8 cellular contexts compared by ENCODE assay signal in the genomic region with DNA sequence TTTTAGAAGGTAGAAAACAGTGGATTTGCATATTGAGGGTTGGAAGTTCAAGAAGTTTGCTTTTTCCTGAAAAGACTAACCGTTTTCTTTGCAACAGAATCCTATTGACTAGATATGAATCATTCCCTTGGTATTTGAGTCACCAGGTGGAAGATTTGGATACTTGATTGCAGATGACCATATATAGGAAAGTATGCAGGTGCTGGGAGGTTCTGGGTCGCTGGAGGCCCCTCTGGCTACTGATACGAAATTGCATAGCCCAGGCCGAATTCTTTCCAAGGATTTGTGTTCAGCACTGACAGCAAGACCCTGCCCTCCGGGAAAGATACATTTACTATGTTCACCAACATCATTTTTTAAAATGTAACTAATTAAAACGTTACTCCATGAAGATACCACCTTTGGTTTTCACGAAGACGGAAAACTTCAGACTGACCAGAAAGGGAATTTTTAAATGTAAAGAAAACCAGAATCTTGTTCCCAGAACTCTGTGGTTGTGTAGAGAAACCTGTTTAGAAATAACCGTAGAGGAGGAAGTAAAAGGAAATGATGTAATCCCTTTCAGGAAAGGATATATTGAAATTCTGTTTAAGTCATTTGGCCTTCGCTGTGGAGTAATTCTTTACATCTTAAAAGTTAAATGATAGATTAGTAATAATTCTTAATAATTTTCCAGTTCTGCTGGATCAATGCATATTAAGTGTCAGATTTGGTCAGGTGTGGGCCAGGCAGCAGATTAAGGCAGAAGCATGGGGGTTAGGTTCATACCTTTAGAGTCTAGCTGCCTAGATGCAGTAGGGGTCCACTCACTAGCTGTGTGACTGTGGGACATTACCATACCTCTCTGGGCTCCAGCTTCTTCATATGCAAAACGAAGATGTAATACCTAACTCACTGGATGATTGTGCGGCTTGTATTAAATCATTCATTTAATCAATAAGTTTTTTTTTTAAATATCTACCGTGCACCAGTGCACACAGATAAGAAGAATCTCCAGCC. TPM values are rescaled to one million over a fixed set of nuclear protein-coding genes. Genes with fewer than 3 reads are reported as not detected.
DNase-seq lines count a peak whose midpoint lies in the region; ATAC-seq, FAIRE-seq and TF ChIP-seq lines count a peak whose summit lies in the region.

No MANE protein-coding gene starts in this region.

- TF ChIP-seq EP300 in A549 (IDR thresholded peaks at IDR 0.05), result no peak; a peak in 1 of 5 replicates

- TF ChIP-seq CTCF in A549 (IDR thresholded peaks at IDR 0.05) (no peak), IMR-90 (conservative IDR thresholded peaks at IDR 0.05; ENCODE audit: low read depth, low read length) (no peak), astrocyte of the cerebellum (IDR thresholded peaks at IDR 0.05; ENCODE audit: low read depth, low read length, missing control alignments) (no peak), lower leg skin (IDR thresholded peaks at IDR 0.05) (no peak), foreskin fibroblast (IDR thresholded peaks at IDR 0.05; ENCODE audit: low read depth, low read length) (no peak)

- H3K9ac ChIP-seq in IMR-90 (ENCODE audit: low read depth, low read length), result no peak overlapping the region

- H2AK5ac ChIP-seq in IMR-90 (ENCODE audit: low read depth, low read length), result peak overlapping the region; percentile 12; the same call in 1 of the 2 replicates

- H3K4me3 ChIP-seq in A549 (peak overlapping the region; percentile 69), IMR-90 (ENCODE audit: insufficient read depth, low read depth, low read length) (no peak overlapping the region), astrocyte of the cerebellum (ENCODE audit: low read depth, low read length) (peak overlapping the region; percentile 44), lower leg skin (ENCODE audit: low read depth, poor library complexity, severe bottlenecking) (peak overlapping the region; percentile 32), foreskin fibroblast (ENCODE audit: low read depth in 1 of 2, low read length in 2 of 2) (no peak overlapping the region)

- ATAC-seq in A549 (peak; percentile 67 to 68), IMR-90 (ENCODE audit: low read depth) (no peak), GM21825 (IDR thresholded peaks at IDR 0.05; ENCODE audit: unreplicated experiment) (no peak), GM18520 (IDR thresholded peaks at IDR 0.05; ENCODE audit: unreplicated experiment) (no peak)

- WGBS in A549 (ENCODE audit: missing lambda C conversion rate), result 14% methylated on average over 12 of the region's 13 CpGs
- WGBS in IMR-90 (ENCODE audit: extremely low coverage in 2 of 2, insufficient read length in 1 of 2), 2 experiments, result no CpG with 5 or more reads among the region's 13 CpGs
- WGBS in lower leg skin, 2 donors, result 60 to 61% methylated on average over 13 of the region's 13 CpGs

- H4K8ac ChIP-seq in IMR-90 (ENCODE audit: low read depth in 2 of 2, low read length in 2 of 2), result peak overlapping the region in 1 of 2 experiments; percentile 94

- H3K4ac ChIP-seq in IMR-90 (ENCODE audit: low read depth, low read length), result peak overlapping the region; percentile 68

- no peak overlapping the region for H2AK9ac ChIP-seq in IMR-90 (replicated peaks; ENCODE audit: low read depth, low read length, poor library complexity)

- CTCF ChIA-PET in A549 (lab: Yijun Ruan, JAX) (interaction anchor here (0.9 kb wide), 1 partner anchor 16 kb away, joined by 3 read pairs; no protein-coding TSS in a partner anchor), IMR-90 (lab: Yijun Ruan, JAX) (no interaction called here)

- H3K23ac ChIP-seq in IMR-90 (ENCODE audit: low read depth, low read length), result 0 out of 2 replicates have a peak overlapping the region, but pooled peaks have one; percentile 92

- in situ Hi-C loops in IMR-90 (cut with MboI; ENCODE audit: low sequenced_read_pairs), result no loop called here
- in situ Hi-C loops in astrocyte of the cerebellum (cut with HindIII; ENCODE audit: low sequenced_read_pairs), result no loop called here

- H3K4me2 ChIP-seq in A549 (peak overlapping the region; percentile 92), IMR-90 (ENCODE audit: low read depth, low read length) (no peak overlapping the region)

- BruUV-seq in IMR-90 (replicated peaks; lab: Mats Ljungman, UMichigan), result no TSS peak

- no peaks in the 10 kb centered on the region for H3K27me3 ChIP-seq in IMR-90 (ENCODE audit: control insufficient read depth, insufficient read depth, low read length)

- no peaks in the 10 kb centered on the region; a peak in 1 of 4 replicates for H3K79me1 ChIP-seq in IMR-90 (ENCODE audit: low read depth in 1 of 2, low read length in 2 of 2)

- peaks cover 4% of the 10 kb centered on the region for H3K9me1 ChIP-seq in IMR-90 (ENCODE audit: insufficient read depth, low read length)

- TF ChIP-seq RAD21 in A549 (conservative IDR thresholded peaks at IDR 0.05 in 1 of 2, IDR thresholded peaks at IDR 0.05 in 1 of 2), result no peak
- TF ChIP-seq RAD21 in IMR-90 (IDR thresholded peaks at IDR 0.05; ENCODE audit: low read length), result no peak

- DNase-seq in A549 (ENCODE audit: low read depth in 1 of 2, low spot score in 1 of 2) (peak; percentile 46 to 72), IMR-90 (no peak), astrocyte of the cerebellum (ENCODE audit: low read depth) (no peak), lower leg skin (ENCODE audit: low spot score in 2 of 2) (no peak), foreskin fibroblast (no peak), retina (no peak)

- intact Hi-C loops in IMR-90 (cut with micrococcal nuclease), result no loop called here
- intact Hi-C loops in lower leg skin (cut with DNase I; ENCODE audit: low total_unique reads), result no loop called here

- no peak overlapping the region for H4K5ac ChIP-seq in IMR-90 (ENCODE audit: low read depth, low read length)

- peak overlapping the region; percentile 73 for H4K91ac ChIP-seq in IMR-90 (ENCODE audit: insufficient read depth, low read depth, low read length)

- H2BK5ac ChIP-seq in IMR-90 (ENCODE audit: low read depth, low read length, poor library complexity, severe bottlenecking), result no peak overlapping the region

- H3K14ac ChIP-seq in IMR-90 (replicated peaks; ENCODE audit: low read depth, low read length), result peak overlapping the region; percentile 96

- dilution Hi-C loops in IMR-90 (cut with HindIII; ENCODE audit: low sequenced_read_pairs, unreplicated experiment), result no loop called here

- TF ChIP-seq POLR2A in A549 (IDR thresholded peaks at IDR 0.05; ENCODE audit: low read length) (no peak), IMR-90 (IDR thresholded peaks at IDR 0.05; ENCODE audit: low read depth, low read length) (no peak), lower leg skin (IDR thresholded peaks at IDR 0.05) (no peak)

- no peak overlapping the region for H3K56ac ChIP-seq in IMR-90 (ENCODE audit: extremely low read depth, insufficient read depth, low read length)

- peak overlapping the region; percentile 92 for H2BK120ac ChIP-seq in IMR-90 (ENCODE audit: low read depth, low read length)

- H4K20me1 ChIP-seq in IMR-90 (ENCODE audit: insufficient read depth, low read length), result no peaks in the 10 kb centered on the region

- POLR2A ChIA-PET in A549 (lab: Yijun Ruan, JAX) (interaction anchor here (0.7 to 1.2 kb wide), 3 partner anchors 10 to 496 kb away, joined by 3 to 4 read pairs (median 4); no protein-coding TSS in a partner anchor), IMR-90 (lab: Charles Lee; ENCODE audit: unreplicated experiment) (no interaction called here)

- no peak overlapping the region for H2AFZ ChIP-seq in IMR-90 (replicated peaks; ENCODE audit: low read length, poor library complexity)

- H3K18ac ChIP-seq in IMR-90 (ENCODE audit: low read depth, low read length), result no peak overlapping the region

- H2BK15ac ChIP-seq in IMR-90 (ENCODE audit: low read depth, low read length), result peak overlapping the region; percentile 72; the same call in 1 of the 3 replicates

- peak overlapping the region; percentile 31; the same call in 1 of the 2 replicates for H2BK20ac ChIP-seq in IMR-90 (ENCODE audit: low read depth, low read length)

- no peak for FAIRE-seq in A549 (lab: Jason Lieb, UNC)

- peaks cover 41% of the 10 kb centered on the region for H3K4me1 ChIP-seq in A549
- peaks cover 2% of the 10 kb centered on the region for H3K4me1 ChIP-seq in IMR-90 (ENCODE audit: control insufficient read depth, insufficient read depth, low read length)

- H3K27ac ChIP-seq in A549 (peak overlapping the region; percentile 94 to 99), IMR-90 (ENCODE audit: insufficient read depth, low read length) (no peak overlapping the region)

- H3K36me3 ChIP-seq in IMR-90 (ENCODE audit: control insufficient read depth, insufficient read depth, low read length), result no peaks in the 10 kb centered on the region

- H3K9me3 ChIP-seq in A549, result no peaks in the 10 kb centered on the region
- no peaks in the 10 kb centered on the region for H3K9me3 ChIP-seq in IMR-90 (ENCODE audit: control insufficient read depth, insufficient read depth, low read length)

TF ChIP-seq in A549, 52 proteins besides CTCF, POLR2A, EP300 and RAD21 (continues in another document):
- no peak for TF ChIP-seq MAZ (IDR thresholded peaks at IDR 0.05; ENCODE audit: borderline replicate concordance, low read depth, low read length)
- no peak for TF ChIP-seq KDM5A (IDR thresholded peaks at IDR 0.05)
- TF ChIP-seq FOSL2 (IDR thresholded peaks at IDR 0.05), result peak; percentile 45; the same call in 1 of the 2 replicates
- TF ChIP-seq FOSL2 (CRISPR knock-in tag; IDR thresholded peaks at IDR 0.05), result peak; percentile 75
- peak; percentile 74; the same call in 1 of the 2 replicates for TF ChIP-seq GATA3 (IDR thresholded peaks at IDR 0.05; ENCODE audit: borderline replicate concordance)
- no peak for TF ChIP-seq PHF8 (IDR thresholded peaks at IDR 0.05; ENCODE audit: borderline replicate concordance, low read depth)

TF ChIP-seq in IMR-90, 13 proteins besides CTCF, POLR2A, EP300 and RAD21:
- TF ChIP-seq SMC3 (IDR thresholded peaks at IDR 0.05; ENCODE audit: low read depth, low read length) (no peak), MAZ (IDR thresholded peaks at IDR 0.05; ENCODE audit: borderline replicate concordance, low read depth, low read length) (no peak), RFX5 (IDR thresholded peaks at IDR 0.05; ENCODE audit: low read depth, low read length) (no peak), FOS (IDR thresholded peaks at IDR 0.05; ENCODE audit: low read depth, low read length) (no peak), MXI1 (IDR thresholded peaks at IDR 0.05; ENCODE audit: borderline replicate concordance, low read depth, low read length) (no peak)

RNA-seq across cellular contexts. Expression of a gene that starts 1.1 kb away (rescaled TPM):
- 126 and 145 TPM in 2 replicates for polyA plus RNA-seq in A549 (2011; rRNA removed)
- 54.5 and 58.1 TPM in 2 replicates for polyA plus RNA-seq in A549 (2012; cell fraction: cytosol; rRNA removed)
- 33.3 and 44.8 TPM in 2 replicates for polyA plus RNA-seq in A549 (2012; cell fraction: nucleus; rRNA removed)
- 134 to 169 TPM (median 162 TPM) in 3 replicates for polyA plus RNA-seq in A549 (2017; fragmentation: RNase III; extraction: RNeasy Plus Mini Kit Qiagen cat#74134 plus additional on column Dnase treatment)
- polyA minus RNA-seq in A549 (2011; rRNA and poly(A)+ RNA removed), result 56.9 and 61.0 TPM in 2 replicates
- 5.0 and 5.3 TPM in 2 replicates for total RNA-seq in IMR-90 (2012; rRNA removed)
- polyA plus RNA-seq in IMR-90 (2012; rRNA removed), result 4.2 and 4.8 TPM in 2 replicates
- 1.7 and 6.2 TPM in 2 replicates for polyA plus RNA-seq in IMR-90 (2012; cell fraction: cytosol; rRNA removed)
- 1.5 and 9.7 TPM in 2 replicates for polyA plus RNA-seq in IMR-90 (2012; cell fraction: nucleus; rRNA removed; ENCODE audit: low replicate concordance)
- 10 to 100 TPM; 13.5 to 34.3 (median 21.2) TPM for total RNA-seq in lower leg skin

Comparison
In these comparisons a context has a peak if more than half of its experiments do, and no peak if none do; other contexts are left out.
1. ATAC-seq: peak in A549 (2 of 2); none in IMR-90 (single experiment), GM21825 (single experiment) and GM18520 (single experiment).
2. DNase-seq: peak in A549 (2 of 2); none in IMR-90 (single experiment), astrocyte of the cerebellum (single experiment), lower leg skin (0 of 2), foreskin fibroblast (0 of 2) and retina (single experiment).
3. H3K4me3 ChIP-seq: peak in A549 (single experiment), astrocyte of the cerebellum (single experiment) and lower leg skin (single experiment); none in IMR-90 (single experiment) and foreskin fibroblast (0 of 2).